8 cellular contexts compared by ENCODE assay signal in genomic region chr2:70094978-70095832, GRCh38. TPM values are rescaled to one million over a fixed set of nuclear protein-coding genes. Genes with fewer than 3 reads are reported as not detected.
A peak's percentile ranks its signal among the peaks of the same experiment; 100 is the strongest.
DNase-seq lines count a peak whose midpoint lies in the region; ATAC-seq, FAIRE-seq and TF ChIP-seq lines count a peak whose summit lies in the region.

No MANE protein-coding gene starts in this region.

- H3K9me3 ChIP-seq in BLaER1 = no peaks in the 10 kb centered on the region
- H3K9me3 ChIP-seq in fibroblast of lung (ENCODE audit: control insufficient read depth, insufficient read depth, low read depth, low read length) = no peaks in the 10 kb centered on the region

- H3K4me3 ChIP-seq in BLaER1 (peak overlapping the region; percentile 46), fibroblast of lung (replicated peaks in 1 of 4; ENCODE audit: control extremely low read depth in 1 of 4, insufficient read depth in 1 of 4, low read depth in 3 of 4, low read length in 4 of 4) (no peak overlapping the region)

- H3K4me2 ChIP-seq in BLaER1 (peak overlapping the region; percentile 82), fibroblast of lung (ENCODE audit: extremely low read depth, insufficient read depth, low read length) (no peak overlapping the region)

- H3K27me3 ChIP-seq in BLaER1 (no peaks in the 10 kb centered on the region), fibroblast of lung (ENCODE audit: control insufficient read depth, insufficient read depth, low read length) (no peaks in the 10 kb centered on the region)

- CTCF ChIA-PET in activated CD8-positive, alpha-beta T cell treated with anti-CD3 and anti-CD28 coated beads for 36 hours (lab: Charles Lee) = interaction anchor here (1.2 to 15.2 kb wide), 6 partner anchors 9 to 42 kb away, joined by 3 to 215 read pairs (median 5); no protein-coding TSS in a partner anchor

- peaks cover 56% of the 10 kb centered on the region for H3K4me1 Mint-ChIP-seq in activated CD8-positive, alpha-beta T cell treated with anti-CD3 and anti-CD28 coated beads for 36 hours (ENCODE audit: low read depth)

- H3K27me3 Mint-ChIP-seq in activated CD8-positive, alpha-beta T cell treated with anti-CD3 and anti-CD28 coated beads for 36 hours = no peaks in the 10 kb centered on the region

- H2AFZ ChIP-seq in fibroblast of lung (ENCODE audit: low read length) = peak overlapping the region; percentile 69

- 0 out of 2 replicates have a peak, but pooled peaks cover 4% of the 10 kb centered on the region for H3K36me3 ChIP-seq in BLaER1
- no peaks in the 10 kb centered on the region for H3K36me3 ChIP-seq in fibroblast of lung (ENCODE audit: control insufficient read depth, insufficient read depth, low read length)

- intact Hi-C loops in activated CD8-positive, alpha-beta T cell treated with anti-CD3 and anti-CD28 coated beads for 36 hours (cut with micrococcal nuclease) = no loop called here

- ATAC-seq in activated CD8-positive, alpha-beta T cell treated with anti-CD3 and anti-CD28 coated beads for 36 hours = peak; percentile 68

- H3K27ac ChIP-seq in BLaER1 = peak overlapping the region; percentile 92
- peak overlapping the region; percentile 72 for H3K27ac ChIP-seq in fibroblast of lung (ENCODE audit: insufficient read depth, low read length)

- peak; percentile 75 for FAIRE-seq in GM19239 (lab: Jason Lieb, UNC)

- H3K79me2 ChIP-seq in fibroblast of lung (ENCODE audit: control insufficient read depth, insufficient read depth, low read length) = peaks cover 4% of the 10 kb centered on the region

- no peaks in the 10 kb centered on the region for H4K20me1 ChIP-seq in BLaER1
- no peaks in the 10 kb centered on the region for H4K20me1 ChIP-seq in fibroblast of lung (ENCODE audit: control insufficient read depth, extremely low read depth, insufficient read depth, low read length)

- no peak for TF ChIP-seq CTCF in activated CD8-positive, alpha-beta T cell treated with anti-CD3 and anti-CD28 coated beads for 36 hours (IDR thresholded peaks at IDR 0.05)
- no peak for TF ChIP-seq CTCF in fibroblast of lung (conservative IDR thresholded peaks at IDR 0.05 in 1 of 2, IDR thresholded peaks at IDR 0.05 in 1 of 2; ENCODE audit: low read depth in 1 of 2, low read length in 2 of 2)

- DNase-seq in GM19239 (ENCODE audit: insufficient read length, low spot score) (peak; percentile 58), LHCN-M2 (ENCODE audit: low read depth) (peak; percentile 51), fibroblast of lung (ENCODE audit: low read depth in 2 of 2) (peak; percentile 47 to 79), nucleus accumbens (lab: John Stamatoyannopoulos, UW) (peak in 47 of 56 donors; percentile 12 to 84 (median 59)), iPS-NIHi7 (ENCODE audit: extremely low spot score) (no peak), COR-L47 (lab: John Stamatoyannopoulos, UW) (no peak)
- DNase-seq in activated CD8-positive, alpha-beta T cell treated with anti-CD3 and anti-CD28 coated beads for 36 hours = peak; percentile 68

- POLR2A ChIA-PET in activated CD8-positive, alpha-beta T cell treated with anti-CD3 and anti-CD28 coated beads for 36 hours (lab: Charles Lee) = interaction anchor here (0.6 to 28.8 kb wide), 7 partner anchors 9 to 467 kb away, joined by 3 to 955 read pairs (median 4); partner anchors contain the start of gene MXD1

- peaks cover 3% of the 10 kb centered on the region for H3K9me3 Mint-ChIP-seq in activated CD8-positive, alpha-beta T cell treated with anti-CD3 and anti-CD28 coated beads for 36 hours

- H3K4me1 ChIP-seq in BLaER1 (peaks cover 62% of the 10 kb centered on the region), fibroblast of lung (ENCODE audit: control insufficient read depth, extremely low read depth, insufficient read depth, low read length) (peaks cover 5% of the 10 kb centered on the region)

- H3K9ac ChIP-seq in BLaER1 = peak overlapping the region; percentile 78
- H3K9ac ChIP-seq in fibroblast of lung (ENCODE audit: insufficient read depth, low read length) = no peak overlapping the region

- H3K4me3 Mint-ChIP-seq in activated CD8-positive, alpha-beta T cell treated with anti-CD3 and anti-CD28 coated beads for 36 hours = peak overlapping the region; percentile 81

- peaks cover 32% of the 10 kb centered on the region for H3K36me3 Mint-ChIP-seq in activated CD8-positive, alpha-beta T cell treated with anti-CD3 and anti-CD28 coated beads for 36 hours (ENCODE audit: low read depth)

- H3K27ac Mint-ChIP-seq in activated CD8-positive, alpha-beta T cell treated with anti-CD3 and anti-CD28 coated beads for 36 hours = peak overlapping the region; percentile 95

RNA-seq across cellular contexts. Expression of gene PCBP1, which starts 7.9 kb away (rescaled TPM):
- total RNA-seq in LHCN-M2 (2014; rRNA removed) (39.0 and 49.7 TPM in 2 replicates), fibroblast of lung (30.6 and 42.1 TPM in 2 replicates)
- 313 TPM for polyA plus RNA-seq in LHCN-M2 (2012)
- total RNA-seq in activated CD8-positive, alpha-beta T cell treated with anti-CD3 and anti-CD28 coated beads for 36 hours = 100 to 1,000 TPM; 470 to 489 TPM
- polyA plus RNA-seq in fibroblast of lung = 104 and 143 TPM in 2 replicates
- 237 and 312 TPM in 2 replicates for polyA plus RNA-seq in fibroblast of lung (2012)
- 137 and 144 TPM in 2 replicates for polyA minus RNA-seq in fibroblast of lung (ENCODE audit: low replicate concordance)

Comparison
In these comparisons a context has a peak if more than half of its experiments do, and no peak if none do; other contexts are left out.
1. DNase-seq: peak in GM19239 (single experiment), LHCN-M2 (single experiment), activated CD8-positive, alpha-beta T cell treated with anti-CD3 and anti-CD28 coated beads for 36 hours (single experiment), fibroblast of lung (2 of 2) and nucleus accumbens (47 of 56); none in iPS-NIHi7 (single experiment) and COR-L47 (single experiment).